8 cellular contexts compared by ENCODE assay signal in the genomic region with DNA sequence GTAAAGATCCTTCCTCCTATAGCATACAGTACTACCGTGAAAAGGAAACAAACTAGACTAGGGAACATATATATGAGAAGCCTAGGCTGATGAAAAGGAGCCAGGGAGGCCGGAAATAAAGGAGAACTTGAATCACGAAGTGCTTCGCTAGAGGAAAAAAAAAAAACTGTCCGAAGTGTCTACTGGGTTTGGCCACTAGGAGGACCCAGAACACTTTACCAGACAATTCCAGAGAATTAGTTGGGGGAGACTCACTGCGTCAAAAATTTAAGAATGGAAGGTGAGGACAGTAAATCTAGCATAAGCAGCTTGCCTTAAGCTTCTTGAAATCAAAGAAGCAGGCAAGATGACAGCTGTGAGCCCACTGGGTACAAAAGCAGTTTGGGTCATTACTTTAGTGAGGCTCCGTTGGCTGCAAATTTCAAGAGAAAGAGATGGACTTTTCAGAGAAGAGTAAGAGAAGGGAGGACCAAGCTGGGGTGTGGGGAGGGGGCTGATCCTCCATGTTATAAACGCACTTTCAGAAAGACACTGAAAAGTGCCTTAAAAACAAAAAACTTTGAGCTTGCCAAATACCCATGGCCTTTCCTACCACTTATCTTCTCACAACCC. TPM values are rescaled to one million over a fixed set of nuclear protein-coding genes. Genes with fewer than 3 reads are reported as not detected.
A peak's percentile ranks its signal among the peaks of the same experiment; 100 is the strongest.
DNase-seq lines count a peak whose midpoint lies in the region; ATAC-seq and TF ChIP-seq lines count a peak whose summit lies in the region.

No MANE protein-coding gene starts in this region.

- DNase-seq in stimulated activated CD4-positive, alpha-beta T cell treated with anti-CD3 and anti-CD28 coated beads, Interleukin-15, amount 100 ng/mL, for 24 hours: peak; percentile 21
- DNase-seq in stimulated activated CD4-positive, alpha-beta T cell treated with anti-CD3 and anti-CD28 coated beads, Interleukin-4, amount 100 ng/mL, for 24 hours: no peak
- DNase-seq in MV-4-11 (lab: John Stamatoyannopoulos, UW) (peak; percentile 66), left ventricle myocardium inferior (no peak), skeletal muscle cell (ENCODE audit: low read depth) (peak; percentile 31), DMS153 treated with DMSO at 0.1 percent for 48 hours (lab: John Stamatoyannopoulos, UW; ENCODE audit: unreplicated experiment) (no peak)
- peak; percentile 26 for DNase-seq in activated CD8-positive, alpha-beta T cell treated with anti-CD3 and anti-CD28 coated beads for 36 hours

- POLR2A ChIA-PET in activated CD8-positive, alpha-beta T cell treated with anti-CD3 and anti-CD28 coated beads for 36 hours (lab: Charles Lee): interaction anchor here (0.6 to 1.2 kb wide), 3 partner anchors 113 to 434 kb away, joined by 4 to 5 read pairs (median 5); no protein-coding TSS in a partner anchor

- peak; percentile 26 for ATAC-seq in activated CD8-positive, alpha-beta T cell treated with anti-CD3 and anti-CD28 coated beads for 36 hours
- ATAC-seq in GM18907 (IDR thresholded peaks at IDR 0.05; ENCODE audit: unreplicated experiment): no peak

- H3K9me3 Mint-ChIP-seq in activated CD8-positive, alpha-beta T cell treated with anti-CD3 and anti-CD28 coated beads for 36 hours: peaks cover 4% of the 10 kb centered on the region

- H3K4me1 Mint-ChIP-seq in activated CD8-positive, alpha-beta T cell treated with anti-CD3 and anti-CD28 coated beads for 36 hours (ENCODE audit: low read depth): peaks cover 36% of the 10 kb centered on the region

- H3K9me3 ChIP-seq in left ventricle myocardium inferior (replicated peaks): no peaks in the 10 kb centered on the region

- no peaks in the 10 kb centered on the region for H3K27me3 ChIP-seq in left ventricle myocardium inferior (ENCODE audit: low read depth)

- no peak overlapping the region for H3K27ac ChIP-seq in left ventricle myocardium inferior (replicated peaks)

- CTCF ChIA-PET in activated CD8-positive, alpha-beta T cell treated with anti-CD3 and anti-CD28 coated beads for 36 hours (lab: Charles Lee): interaction anchor here (0.7 to 5.2 kb wide), 29 partner anchors 10 to 319 kb away, joined by 3 to 50 read pairs (median 4); partner anchors contain the start of gene SLC22A4

- no peak overlapping the region for H3K4me3 Mint-ChIP-seq in activated CD8-positive, alpha-beta T cell treated with anti-CD3 and anti-CD28 coated beads for 36 hours

- no peak overlapping the region for H3K4me3 ChIP-seq in left ventricle myocardium inferior
- H3K4me3 ChIP-seq in skeletal muscle cell (ENCODE audit: low read depth, low read length): no peak overlapping the region

- H3K36me3 Mint-ChIP-seq in activated CD8-positive, alpha-beta T cell treated with anti-CD3 and anti-CD28 coated beads for 36 hours (ENCODE audit: low read depth): peaks cover 2% of the 10 kb centered on the region

- no peaks in the 10 kb centered on the region for H3K36me3 ChIP-seq in left ventricle myocardium inferior

- intact Hi-C loops in activated CD8-positive, alpha-beta T cell treated with anti-CD3 and anti-CD28 coated beads for 36 hours (cut with micrococcal nuclease): loop anchor here (2.0 kb wide), 1 partner anchor 23 kb away; no protein-coding TSS in a partner anchor
- intact Hi-C loops in left ventricle myocardium inferior (cut with micrococcal nuclease): no loop called here

- H3K27ac Mint-ChIP-seq in activated CD8-positive, alpha-beta T cell treated with anti-CD3 and anti-CD28 coated beads for 36 hours: peak overlapping the region; percentile 47

- H3K4me1 ChIP-seq in left ventricle myocardium inferior: peaks cover 21% of the 10 kb centered on the region

- peak; percentile 75 for TF ChIP-seq CTCF in activated CD8-positive, alpha-beta T cell treated with anti-CD3 and anti-CD28 coated beads for 36 hours (IDR thresholded peaks at IDR 0.05)
- TF ChIP-seq CTCF in left ventricle myocardium inferior (IDR thresholded peaks at IDR 0.05; ENCODE audit: borderline replicate concordance): peak; percentile 79

- H3K27me3 Mint-ChIP-seq in activated CD8-positive, alpha-beta T cell treated with anti-CD3 and anti-CD28 coated beads for 36 hours: no peaks in the 10 kb centered on the region

RNA-seq across cellular contexts. Expression of gene P4HA2, which starts 47.4 kb away (rescaled TPM):
- total RNA-seq in activated CD8-positive, alpha-beta T cell treated with anti-CD3 and anti-CD28 coated beads for 36 hours: 10 to 100 TPM; 17.3 to 18.6 TPM
- 80.5 TPM for total RNA-seq in left ventricle myocardium inferior

Comparison
In these comparisons a context has a peak if more than half of its experiments do, and no peak if none do; other contexts are left out.
1. DNase-seq: peak in stimulated activated CD4-positive, alpha-beta T cell treated with anti-CD3 and anti-CD28 coated beads, Interleukin-15, amount 100 ng/mL, for 24 hours (single experiment), MV-4-11 (single experiment), activated CD8-positive, alpha-beta T cell treated with anti-CD3 and anti-CD28 coated beads for 36 hours (single experiment) and skeletal muscle cell (single experiment); none in stimulated activated CD4-positive, alpha-beta T cell treated with anti-CD3 and anti-CD28 coated beads, Interleukin-4, amount 100 ng/mL, for 24 hours (single experiment), left ventricle myocardium inferior (single experiment) and DMS153 treated with DMSO at 0.1 percent for 48 hours (single experiment).